In genomic region chr1:236419502-236419901, GRCh38 we compare ENCODE assay signal across 28 cellular contexts. TPM values are rescaled to one million over a fixed set of nuclear protein-coding genes. Genes with fewer than 3 reads are reported as not detected.
"Had no signal": no experiment of that assay in that cellular context is flagged by ENCODE, and none has a peak within 500 bp of the region (broad histone marks: within the 10 kb centered on the region; RNA-seq: fewer than 3 reads in every experiment).

No MANE protein-coding gene starts in this region.

- H3K4me3 Mint-ChIP-seq: activated B cell treated with CpG ODN at 0.5 μM for 24 hours; activated CD4-positive, alpha-beta memory T cell treated with anti-CD3 and anti-CD28 coated beads for 36 hours; activated naive CD8-positive, alpha-beta T cell treated with anti-CD3 and anti-CD28 coated beads for 36 hours; activated T-cell treated with anti-CD3 and anti-CD28 coated beads, Interleukin-2, amount 50 U/mL, for 72 hours; activated T-helper 17 cell treated with anti-CD3 and anti-CD28 coated beads, Interleukin-2, amount 50 U/mL, for 72 hours; central memory CD8-positive, alpha-beta T cell; T-helper 2 cell treated with Interferon-gamma antibody and Interleukin-4, amounts not matched to agents 5 μg/mL and 100 μg/mL, for 36 hours had no signal

- H3K9me3 Mint-ChIP-seq: activated B cell treated with CpG ODN at 0.5 μM for 24 hours; activated CD4-positive, alpha-beta memory T cell treated with anti-CD3 and anti-CD28 coated beads for 36 hours; activated naive CD8-positive, alpha-beta T cell treated with anti-CD3 and anti-CD28 coated beads for 36 hours; activated T-cell treated with anti-CD3 and anti-CD28 coated beads, Interleukin-2, amount 50 U/mL, for 72 hours; central memory CD8-positive, alpha-beta T cell; T-helper 2 cell treated with Interferon-gamma antibody and Interleukin-4, amounts not matched to agents 5 μg/mL and 100 μg/mL, for 36 hours had no signal

- H3K36me3 Mint-ChIP-seq: activated naive CD8-positive, alpha-beta T cell treated with anti-CD3 and anti-CD28 coated beads for 36 hours had no signal

- H3K27ac Mint-ChIP-seq: activated B cell treated with CpG ODN at 0.5 μM for 24 hours; activated CD4-positive, alpha-beta memory T cell treated with anti-CD3 and anti-CD28 coated beads for 36 hours; activated naive CD8-positive, alpha-beta T cell treated with anti-CD3 and anti-CD28 coated beads for 36 hours; activated T-cell treated with anti-CD3 and anti-CD28 coated beads, Interleukin-2, amount 50 U/mL, for 72 hours; activated T-helper 17 cell treated with anti-CD3 and anti-CD28 coated beads, Interleukin-2, amount 50 U/mL, for 72 hours; T-helper 2 cell treated with Interferon-gamma antibody and Interleukin-4, amounts not matched to agents 5 μg/mL and 100 μg/mL, for 36 hours had no signal

- ATAC-seq: activated T-cell treated with anti-CD3 and anti-CD28 coated beads, Interleukin-2, amount 50 U/mL, for 72 hours; activated T-helper 17 cell treated with anti-CD3 and anti-CD28 coated beads, Interleukin-2, amount 50 U/mL, for 72 hours had no signal

- H3K27me3 Mint-ChIP-seq: activated CD4-positive, alpha-beta memory T cell treated with anti-CD3 and anti-CD28 coated beads for 36 hours; activated naive CD8-positive, alpha-beta T cell treated with anti-CD3 and anti-CD28 coated beads for 36 hours; activated T-helper 17 cell treated with anti-CD3 and anti-CD28 coated beads, Interleukin-2, amount 50 U/mL, for 72 hours; central memory CD8-positive, alpha-beta T cell had no signal

- DNase-seq: activated B cell treated with CpG ODN at 0.5 μM for 24 hours; activated CD4-positive, alpha-beta memory T cell treated with anti-CD3 and anti-CD28 coated beads for 36 hours; activated CD4-positive, alpha-beta T cell treated with anti-CD3 and anti-CD28 coated beads for 4 hours; activated CD4-positive, alpha-beta T cell treated with anti-CD3 and anti-CD28 coated beads, Interleukin-2, amount 50 U/mL, for 1 hour; activated CD4-positive, CD25-positive, alpha-beta regulatory T cell treated with anti-CD3 and anti-CD28 coated beads, Interleukin-2, amount 50 U/mL, for 72 hours; activated effector memory CD4-positive, alpha-beta T cell treated with anti-CD3 and anti-CD28 coated beads, Interleukin-2, amount 50 U/mL, for 16 hours; activated naive CD4-positive, alpha-beta T cell; activated naive CD4-positive, alpha-beta T cell treated with anti-CD3 and anti-CD28 coated beads, Interleukin-2, amount 50 U/mL, for 16 hours; activated naive CD8-positive, alpha-beta T cell treated with anti-CD3 and anti-CD28 coated beads for 36 hours; activated T-cell treated with anti-CD3 and anti-CD28 coated beads for 4 hours; activated T-cell treated with anti-CD3 and anti-CD28 coated beads, Interleukin-2, amount 50 U/mL, for 72 hours; amygdala; colonic mucosa; Karpas-422; KBM-7; NCI-H1105 treated with DMSO at 0.1 percent for 48 hours; NCI-H1436; NCI-H1694; NCI-H1930; NCI-H345; NCI-H524 treated with DMSO at 0.1 percent for 48 hours; Peyer's patch; RPMI8226; SIG-M5 had no signal

- H3K9me3 ChIP-seq: ascending aorta, colonic mucosa, Peyer's patch had no signal

RNA-seq across cellular contexts. Expression of gene EDARADD, which starts 25.4 kb away (rescaled TPM):
- total RNA-seq: activated B cell treated with CpG ODN at 0.5 μM for 24 hours, ascending aorta, Peyer's patch had no signal
